11 cellular contexts compared by ENCODE assay signal in the genomic region with DNA sequence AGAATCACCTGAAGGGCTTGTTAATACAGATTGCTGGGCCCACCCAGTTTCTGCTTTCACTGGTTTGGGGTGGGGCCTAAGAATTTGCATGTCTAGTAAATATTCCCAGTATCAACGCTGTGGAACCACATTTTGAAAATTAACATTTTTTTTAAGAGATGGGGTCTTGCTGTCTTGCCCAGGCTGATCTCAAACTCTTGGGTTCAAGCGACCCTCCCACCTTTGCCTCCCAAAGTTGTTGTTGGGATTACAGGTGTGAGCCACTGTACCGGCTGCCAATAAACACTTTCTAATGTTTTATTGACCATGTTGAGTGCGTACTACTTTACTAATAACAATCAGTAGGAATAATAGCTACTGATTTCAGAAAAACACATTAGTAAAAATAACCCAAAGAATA. TPM values are rescaled to one million over a fixed set of nuclear protein-coding genes. Genes with fewer than 3 reads are reported as not detected.
DNase-seq lines count a peak whose midpoint lies in the region; ATAC-seq and TF ChIP-seq lines count a peak whose summit lies in the region.
"Had no signal": no experiment of that assay in that cellular context is flagged by ENCODE, and none has a peak within 500 bp of the region (broad histone marks: within the 10 kb centered on the region; RNA-seq: fewer than 3 reads in every experiment).

No MANE protein-coding gene starts in this region.

- no peak for TF ChIP-seq CTCF in HFFc6 (IDR thresholded peaks at IDR 0.05)
- TF ChIP-seq CTCF in brain (conservative IDR thresholded peaks at IDR 0.05): no peak

- H3K4me1 ChIP-seq in ACC112 (ENCODE audit: control insufficient read depth, insufficient read depth, low read length, unreplicated experiment) (peaks cover 43% of the 10 kb centered on the region), muscle layer of duodenum (ENCODE audit: control insufficient read depth in 1 of 2, insufficient read depth in 2 of 2, low read length in 2 of 2) (peaks cover 19 to 43% of the 10 kb centered on the region in 2 donors)

- H3K4me3 ChIP-seq in ACC112 (ENCODE audit: low read depth, low read length) (peak overlapping the region; percentile 98), muscle layer of duodenum (ENCODE audit: low read depth in 1 of 2, low read length in 2 of 2) (peak overlapping the region; percentile 99)

- H3K4me3 Mint-ChIP-seq in HFFc6 (peak overlapping the region; percentile 98), brain (peak overlapping the region; percentile 93 to 98 (median 94))

- H3K27me3 ChIP-seq in ACC112 (ENCODE audit: insufficient read depth, low read length): no peaks in the 10 kb centered on the region
- H3K27me3 ChIP-seq in muscle layer of duodenum (ENCODE audit: low read depth, low read length): no peaks in the 10 kb centered on the region

- no peaks in the 10 kb centered on the region for H3K9me3 ChIP-seq in muscle layer of duodenum (ENCODE audit: control insufficient read depth in 1 of 2, low read length in 2 of 2)

- H3K36me3 ChIP-seq in ACC112 (ENCODE audit: insufficient read depth, low read length): peaks cover 63% of the 10 kb centered on the region
- H3K36me3 ChIP-seq in muscle layer of duodenum (ENCODE audit: control insufficient read depth in 1 of 2, insufficient read depth in 2 of 2, low read length in 2 of 2): peaks cover 55 to 64% of the 10 kb centered on the region in 2 donors

- H3K27me3 Mint-ChIP-seq in HFFc6 (ENCODE audit: insufficient read depth) (peaks cover 11% of the 10 kb centered on the region), brain (peaks cover 14% of the 10 kb centered on the region)

- no peak overlapping the region for H3K27ac ChIP-seq in ACC112 (ENCODE audit: low read depth, low read length)
- H3K27ac ChIP-seq in muscle layer of duodenum (ENCODE audit: low read length): peak overlapping the region; percentile 93
- H3K27ac ChIP-seq in caudate nucleus (ENCODE audit: low read depth, low read length): no peak overlapping the region

- H3K27ac Mint-ChIP-seq in HFFc6 (peak overlapping the region; percentile 98), brain (peak overlapping the region; percentile 99 to 100 (median 100))

- DNase-seq in HFFc6 (no peak), hypothalamus (lab: John Stamatoyannopoulos, UW) (no peak), RKO (ENCODE audit: low spot score) (no peak), caudate nucleus (lab: John Stamatoyannopoulos, UW) (no peak)
- DNase-seq: head of caudate nucleus; NCI-H774; stimulated activated CD4-positive, alpha-beta T cell treated with anti-CD3 and anti-CD28 coated beads, Interleukin-12 subunit alpha, Interleukin-12 subunit beta, amount 100 ng/mL, for 4 hours had no signal

- peaks cover 61% of the 10 kb centered on the region for H3K79me2 ChIP-seq in ACC112 (ENCODE audit: control insufficient read depth, insufficient read depth, low read length, unreplicated experiment)

- H3K36me3 Mint-ChIP-seq in HFFc6 (ENCODE audit: low read depth) (peaks cover 48% of the 10 kb centered on the region), brain (peaks cover 70% of the 10 kb centered on the region)

- H2AFZ ChIP-seq in ACC112 (ENCODE audit: low read length, unreplicated experiment): no peak overlapping the region

- H3K4me1 Mint-ChIP-seq in HFFc6 (ENCODE audit: low read depth) (peaks cover 62% of the 10 kb centered on the region), brain (peaks cover 79% of the 10 kb centered on the region)

- H3K9me3 Mint-ChIP-seq in HFFc6: no peaks in the 10 kb centered on the region
- peaks cover 0 to 4% (median 0%) of the 10 kb centered on the region in 5 experiments for H3K9me3 Mint-ChIP-seq in brain

- ATAC-seq in GM21737 (IDR thresholded peaks at IDR 0.05; ENCODE audit: unreplicated experiment): no peak

RNA-seq across cellular contexts. Expression of gene EIF4G2, which starts 2.5 kb away (rescaled TPM):
- 1,000 to 10,000 TPM; 1,163 to 1,334 (median 1,242) TPM for total RNA-seq in HFFc6 (2021; fragmentation: NEBNext Ultra II Directional; extraction: Animal tissue kit (Norgen Biotek cat#: 25700))
- polyA plus RNA-seq in brain (ENCODE audit: insufficient read depth, low read depth, low replicate concordance): 338 TPM

RNA-seq across cellular contexts. Expression of gene ZBED5, which starts 51.6 kb away (rescaled TPM):
- total RNA-seq in HFFc6 (2021; fragmentation: NEBNext Ultra II Directional; extraction: Animal tissue kit (Norgen Biotek cat#: 25700)): 10 to 100 TPM; 24.0 to 29.0 (median 26.4) TPM
- polyA plus RNA-seq in brain (ENCODE audit: insufficient read depth, low read depth, low replicate concordance): 11.6 TPM

RNA-seq across cellular contexts. Expression of gene CTR9, which starts 55.2 kb away (rescaled TPM):
- 10 to 100 TPM; 38.5 to 49.9 (median 44.2) TPM for total RNA-seq in HFFc6 (2021; fragmentation: NEBNext Ultra II Directional; extraction: Animal tissue kit (Norgen Biotek cat#: 25700))
- polyA plus RNA-seq in brain (ENCODE audit: insufficient read depth, low read depth, low replicate concordance): 10.9 TPM
